In the genomic region with DNA sequence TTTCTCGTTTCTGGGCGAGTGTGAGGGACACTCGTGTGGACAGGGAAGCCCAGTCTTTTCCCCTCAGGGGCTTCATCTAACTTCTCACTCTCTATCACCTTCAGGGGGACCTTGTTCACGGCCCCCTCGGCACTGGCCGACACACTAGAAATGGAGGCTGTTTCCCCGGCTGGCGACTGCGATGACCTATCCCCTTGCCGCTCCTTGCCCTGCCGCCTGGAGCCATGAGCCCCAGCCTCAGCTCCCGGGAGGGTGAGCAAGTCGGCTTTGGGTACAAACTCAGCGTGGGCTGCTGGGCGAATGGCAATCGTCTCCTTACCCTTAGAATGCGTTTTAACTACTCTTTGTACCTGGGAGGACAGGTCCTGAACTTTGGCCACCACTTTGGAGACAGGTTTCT, we compare ENCODE assay signal across 13 cellular contexts. TPM values are rescaled to one million over a fixed set of nuclear protein-coding genes. Genes with fewer than 3 reads are reported as not detected.
DNase-seq lines count a peak whose midpoint lies in the region; ATAC-seq, FAIRE-seq and TF ChIP-seq lines count a peak whose summit lies in the region.
"Had no signal": no experiment of that assay in that cellular context is flagged by ENCODE, and none has a peak within 500 bp of the region (broad histone marks: within the 10 kb centered on the region; RNA-seq: fewer than 3 reads in every experiment).

No MANE protein-coding gene starts in this region.

- in situ Hi-C loops in mammary epithelial cell (cut with MboI; ENCODE audit: low sequenced_read_pairs in 2 of 2) = no loop called here

- DNase-seq in breast epithelium (ENCODE audit: low spot score in 2 of 2) (no peak), mammary epithelial cell (no peak), H1 (ENCODE audit: low read depth in 1 of 2, low spot score in 2 of 2) (no peak), psoas muscle (no peak), upper lobe of right lung (no peak), cerebellar nuclear complex (lab: John Stamatoyannopoulos, UW) (no peak), NCI-H1105 (lab: John Stamatoyannopoulos, UW) (no peak), HUDEP-2 (lab: John Stamatoyannopoulos, UW; ENCODE audit: unreplicated experiment in 76 of 76) (no peak)
- DNase-seq: DMS153, EL, HCEC 1CT, NCI-H1694 treated with DMSO at 0.1 percent for 48 hours, NCI-H345 had no signal

- TF ChIP-seq POLR2A in breast epithelium (IDR thresholded peaks at IDR 0.05) = no peak
- TF ChIP-seq POLR2A in H1 (IDR thresholded peaks at IDR 0.05; ENCODE audit: control extremely low read depth in 1 of 2, low read depth in 2 of 2, low read length in 2 of 2) = no peak

- H2BK12ac ChIP-seq in H1 (ENCODE audit: low read depth, low read length) = no peak overlapping the region

- dilution Hi-C loops in mammary epithelial cell (cut with HindIII; ENCODE audit: low sequenced_read_pairs) = no loop called here

- no peak overlapping the region for H4K5ac ChIP-seq in H1 (ENCODE audit: insufficient read length, low read depth, low read length)

- H3K56ac ChIP-seq in H1 (replicated peaks; ENCODE audit: insufficient read length, low read depth, low read length) = no peak overlapping the region

- H3K9me3 ChIP-seq in breast epithelium (no peaks in the 10 kb centered on the region), mammary epithelial cell (replicated peaks; ENCODE audit: insufficient read depth, low read length) (no peaks in the 10 kb centered on the region), H1 (ENCODE audit: insufficient read depth in 2 of 2, low read depth in 1 of 2, low read length in 1 of 2) (no peaks in the 10 kb centered on the region), psoas muscle (no peaks in the 10 kb centered on the region), upper lobe of right lung (no peaks in the 10 kb centered on the region)

- no peak overlapping the region for H2BK120ac ChIP-seq in H1 (replicated peaks; ENCODE audit: low read depth, low read length)

- H2BK5ac ChIP-seq in H1 (ENCODE audit: low read depth, low read length) = no peak overlapping the region

- ATAC-seq in psoas muscle (no peak), upper lobe of right lung (no peak)

- H2AK5ac ChIP-seq in H1 (ENCODE audit: low read depth, low read length) = no peak overlapping the region

- intact Hi-C loops in breast epithelium (cut with DNase I; ENCODE audit: low total_unique reads) (no loop called here), mammary epithelial cell (cut with micrococcal nuclease) (loop anchor here (5.0 kb wide), 1 partner anchor 39 kb away; a partner anchor contains a TSS), psoas muscle (cut with DNase I) (no loop called here), upper lobe of right lung (cut with DNase I) (no loop called here)

- no peak for TF ChIP-seq RAD21 in H1 (IDR thresholded peaks at IDR 0.05 in 1 of 2, conservative IDR thresholded peaks at IDR 0.05 in 1 of 2; ENCODE audit: low read depth in 2 of 2, low read length in 2 of 2)

- no peak overlapping the region for H4K91ac ChIP-seq in H1 (replicated peaks; ENCODE audit: insufficient read length, low read length)

- no TSS peak for BruUV-seq in mammary epithelial cell (replicated peaks; lab: Mats Ljungman, UMichigan)

- H3K4me2 ChIP-seq in mammary epithelial cell (ENCODE audit: insufficient read depth, low read depth, low read length) (no peak overlapping the region), H1 (ENCODE audit: insufficient read depth in 1 of 2, low read depth in 2 of 2, low read length in 2 of 2) (no peak overlapping the region)

- no peaks in the 10 kb centered on the region for H3K79me1 ChIP-seq in H1 (ENCODE audit: low read depth, low read length)

- no peak overlapping the region for H3K23ac ChIP-seq in H1 (ENCODE audit: insufficient read length)

- H3K4me3 ChIP-seq in breast epithelium = peak overlapping the region; percentile 13 to 25 (median 20)
- no peak overlapping the region for H3K4me3 ChIP-seq in mammary epithelial cell (replicated peaks in 1 of 3; ENCODE audit: insufficient read depth in 1 of 3, low read depth in 2 of 3, low read length in 3 of 3)
- H3K4me3 ChIP-seq in H1 (ENCODE audit: extremely low read depth in 1 of 4, insufficient read depth in 2 of 4, low read depth in 3 of 4, low read length in 4 of 4) = no peak overlapping the region
- H3K4me3 ChIP-seq in psoas muscle = peak overlapping the region; percentile 20
- H3K4me3 ChIP-seq in upper lobe of right lung = peak overlapping the region; percentile 35

- FAIRE-seq in H1 (lab: Jason Lieb, UNC) = no peak

- no peak overlapping the region for H2BK20ac ChIP-seq in H1 (ENCODE audit: low read length)

- H3K79me2 ChIP-seq in mammary epithelial cell (ENCODE audit: insufficient read depth, low read length) = no peaks in the 10 kb centered on the region
- H3K79me2 ChIP-seq in H1 (ENCODE audit: control insufficient read depth in 1 of 2, insufficient read depth in 2 of 2, low read length in 2 of 2) = no peaks in the 10 kb centered on the region

- no peaks in the 10 kb centered on the region for H3K23me2 ChIP-seq in H1 (ENCODE audit: low read depth, low read length)

- H3K36me3 ChIP-seq in breast epithelium (no peaks in the 10 kb centered on the region), mammary epithelial cell (ENCODE audit: insufficient read depth, low read length) (no peaks in the 10 kb centered on the region), H1 (ENCODE audit: control insufficient read depth in 2 of 4, insufficient read depth in 4 of 4, low read length in 3 of 4) (no peaks in the 10 kb centered on the region), psoas muscle (ENCODE audit: insufficient read depth in 1 of 2, low read depth in 1 of 2) (no peaks in the 10 kb centered on the region), upper lobe of right lung (no peaks in the 10 kb centered on the region)

- CTCF ChIA-PET in mammary epithelial cell (lab: Charles Lee; ENCODE audit: low non-redundant PET) (no interaction called here), H1 (lab: Charles Lee; ENCODE audit: partially characterized antibody) (interaction anchor here (0.6 to 1.2 kb wide), 3 partner anchors 71 to 504 kb away, joined by 3 read pairs; no protein-coding TSS in a partner anchor)

- H4K8ac ChIP-seq in H1 (ENCODE audit: extremely low read depth, insufficient read depth, low read length) = 0 out of 2 replicates have a peak overlapping the region, but pooled peaks have one; percentile 43

- no peak for TF ChIP-seq CTCF in breast epithelium (IDR thresholded peaks at IDR 0.05)
- TF ChIP-seq CTCF in mammary epithelial cell (conservative IDR thresholded peaks at IDR 0.05 in 1 of 2, IDR thresholded peaks at IDR 0.05 in 1 of 2; ENCODE audit: extremely low read depth in 1 of 2, insufficient read depth in 1 of 2, low read depth in 1 of 2, low read length in 2 of 2) = no peak
- no peak for TF ChIP-seq CTCF in H1 (IDR thresholded peaks at IDR 0.05; ENCODE audit: control extremely low read depth in 1 of 3, insufficient read depth in 1 of 3, low read depth in 1 of 3, low read length in 3 of 3)
- no peak for TF ChIP-seq CTCF in psoas muscle (IDR thresholded peaks at IDR 0.05)
- TF ChIP-seq CTCF in upper lobe of right lung (IDR thresholded peaks at IDR 0.05) = no peak

- no peak overlapping the region for H3K4ac ChIP-seq in H1 (replicated peaks; ENCODE audit: insufficient read length, low read depth, low read length)

- H3K14ac ChIP-seq in H1 (ENCODE audit: insufficient read length) = no peak overlapping the region

- peak overlapping the region; percentile 74 for H3K27ac ChIP-seq in breast epithelium
- H3K27ac ChIP-seq in mammary epithelial cell (ENCODE audit: insufficient read depth, low read depth, low read length) = no peak overlapping the region
- H3K27ac ChIP-seq in H1 (ENCODE audit: low read depth, low read length) = no peak overlapping the region
- H3K27ac ChIP-seq in psoas muscle = no peak overlapping the region
- peak overlapping the region; percentile 11 for H3K27ac ChIP-seq in upper lobe of right lung

- no peak for TF ChIP-seq EP300 in H1 (IDR thresholded peaks at IDR 0.05; ENCODE audit: borderline replicate concordance in 1 of 2, low read depth in 2 of 2, low read length in 2 of 2)

- POLR2A ChIA-PET in H1 (lab: Charles Lee; ENCODE audit: partially characterized antibody) = no interaction called here

- H3K27me3 ChIP-seq in breast epithelium = no peaks in the 10 kb centered on the region
- H3K27me3 ChIP-seq in mammary epithelial cell (ENCODE audit: insufficient read depth, low read length) = no peaks in the 10 kb centered on the region
- H3K27me3 ChIP-seq in H1 (replicated peaks in 1 of 4; ENCODE audit: control insufficient read depth in 3 of 4, extremely low read depth in 1 of 4, insufficient read depth in 3 of 4, low read length in 3 of 4) = no peaks in the 10 kb centered on the region
- H3K27me3 ChIP-seq in psoas muscle (ENCODE audit: insufficient read depth in 3 of 3, low read length in 2 of 3) = no peaks in the 10 kb centered on the region
- no peaks in the 10 kb centered on the region for H3K27me3 ChIP-seq in upper lobe of right lung

- H3K9ac ChIP-seq in mammary epithelial cell (ENCODE audit: insufficient read depth, low read length) = no peak overlapping the region
- H3K9ac ChIP-seq in H1 (replicated peaks in 1 of 4; ENCODE audit: extremely low read depth in 1 of 4, low read depth in 3 of 4, low read length in 3 of 4) = no peak overlapping the region

- H3K18ac ChIP-seq in H1 (ENCODE audit: extremely low read depth, low read length) = no peak overlapping the region

- WGBS in mammary epithelial cell (ENCODE audit: low coverage, missing lambda C conversion rate) = over 99% methylated on average over 13 of the region's 17 CpGs
- WGBS in H1 (ENCODE audit: extremely low coverage in 1 of 2, insufficient coverage in 1 of 2, insufficient read length in 1 of 2, insufficient replicate concordance in 2 of 2, low coverage in 1 of 2, low lambda C conversion rate in 2 of 2, missing lambda C conversion rate in 1 of 2), 2 experiments = 90% methylated on average over 17 of the region's 17 CpGs; no CpG with 5 or more reads in 1 of the 2 experiments
- 95 to 96% (median 96%) methylated on average over 17 of the region's 17 CpGs for WGBS in psoas muscle, 3 donors

- H2BK15ac ChIP-seq in H1 (ENCODE audit: low read length) = no peak overlapping the region

- H3K4me1 ChIP-seq in breast epithelium (no peaks in the 10 kb centered on the region), mammary epithelial cell (ENCODE audit: insufficient read depth, low read length) (peaks cover 35% of the 10 kb centered on the region), H1 (replicated peaks in 1 of 4; ENCODE audit: control insufficient read depth in 3 of 4, insufficient read depth in 4 of 4, low read length in 3 of 4) (no peaks in the 10 kb centered on the region), psoas muscle (no peaks in the 10 kb centered on the region), upper lobe of right lung (peaks cover 17% of the 10 kb centered on the region)

- H2AFZ ChIP-seq in mammary epithelial cell (ENCODE audit: low read depth, low read length) = no peak overlapping the region
- no peak overlapping the region for H2AFZ ChIP-seq in H1 (ENCODE audit: low read length)

- no peaks in the 10 kb centered on the region for H4K20me1 ChIP-seq in mammary epithelial cell (ENCODE audit: insufficient read depth, low read length)
- no peaks in the 10 kb centered on the region for H4K20me1 ChIP-seq in H1 (replicated peaks in 1 of 2; ENCODE audit: control insufficient read depth in 1 of 2, insufficient read depth in 2 of 2, low read length in 2 of 2)

RNA-seq across cellular contexts. Expression of a gene that starts 41.0 kb away (rescaled TPM):
- total RNA-seq in breast epithelium (10 to 100 TPM; 33.1 to 56.8 (median 50.7) TPM), mammary epithelial cell (1 to 10 TPM; 4.2 to 6.7 TPM), psoas muscle (10 to 100 TPM in 2 of 4 donors, 1 to 10 TPM in 2; 2.2 to 20.0 (median 6.4) TPM), upper lobe of right lung (33.5 TPM)
- polyA plus RNA-seq in mammary epithelial cell (0.69 TPM), H1 (2011; rRNA removed) (0.24 and 0.27 TPM in 2 replicates), psoas muscle (1 to 10 TPM in 1 of 3 donors, under 1 TPM in 2; 0.21 to 2.5 (median 0.25) TPM)
- 3.9 TPM for polyA minus RNA-seq in mammary epithelial cell
- total RNA-seq in H1 (2021; fragmentation: NEBNext Ultra II Directional; extraction: Animal tissue kit (Norgen Biotek cat#: 25700)) = 2.9 and 3.7 TPM in 2 replicates
- 0.39 TPM for polyA plus RNA-seq in H1 (2011; cell fraction: cytosol; rRNA removed)
- 1.7 TPM for polyA plus RNA-seq in H1 (2011; cell fraction: nucleus; rRNA removed)
- 0.81 to 1.4 TPM (median 0.90 TPM) in 4 replicates for polyA plus RNA-seq in H1 (2012, experiment 1 of 2)
- polyA plus RNA-seq in H1 (2012, experiment 2 of 2) = 0.04 TPM
- 1.3 TPM for polyA plus RNA-seq in H1 (2013, experiment 1 of 2)
- 1.1 TPM for polyA plus RNA-seq in H1 (2013, experiment 2 of 2)
- 2.3 and 2.8 TPM in 2 replicates for polyA minus RNA-seq in H1 (2011; rRNA and poly(A)+ RNA removed)
- 1.2 TPM for polyA minus RNA-seq in H1 (2011; cell fraction: cytosol; rRNA and poly(A)+ RNA removed)
- 9.4 TPM for polyA minus RNA-seq in H1 (2011; cell fraction: nucleus; rRNA and poly(A)+ RNA removed)

Comparison
In these comparisons a context has a peak if more than half of its experiments do, and no peak if none do; other contexts are left out.
1. H3K27ac ChIP-seq: peak in breast epithelium (2 of 2) and upper lobe of right lung (single experiment); none in mammary epithelial cell (single experiment), H1 (single experiment) and psoas muscle (single experiment).
2. H3K4me3 ChIP-seq: peak in breast epithelium (3 of 3), psoas muscle (single experiment) and upper lobe of right lung (single experiment); none in mammary epithelial cell (0 of 3) and H1 (0 of 4).